ENCODE assay signal across 15 cellular contexts in the genomic region with DNA sequence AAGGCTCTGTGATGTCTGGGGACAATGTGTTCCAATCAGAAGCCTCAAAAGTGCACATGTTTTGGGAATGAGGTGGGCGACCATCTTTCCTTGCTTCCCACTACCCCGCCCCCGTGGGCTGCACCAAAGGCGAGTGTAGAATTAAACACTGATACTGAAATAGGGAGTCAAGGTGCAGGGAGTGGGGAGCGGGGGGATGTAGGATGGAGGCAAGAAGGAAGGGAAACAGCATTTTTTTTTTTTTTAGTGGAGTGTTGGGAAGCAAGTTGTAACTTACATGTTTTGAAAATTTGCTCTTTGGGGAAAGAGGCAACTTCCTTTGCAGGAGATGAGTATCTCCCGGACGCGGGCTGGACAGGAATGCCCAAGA. TPM values are rescaled to one million over a fixed set of nuclear protein-coding genes. Genes with fewer than 3 reads are reported as not detected.
A peak's percentile ranks its signal among the peaks of the same experiment; 100 is the strongest.
DNase-seq lines count a peak whose midpoint lies in the region; ATAC-seq and TF ChIP-seq lines count a peak whose summit lies in the region.
"Had no signal": no experiment of that assay in that cellular context is flagged by ENCODE, and none has a peak within 500 bp of the region (broad histone marks: within the 10 kb centered on the region; RNA-seq: fewer than 3 reads in every experiment).

No MANE protein-coding gene starts in this region.

- WGBS in mesodermal cell (ENCODE audit: insufficient coverage in 2 of 2), 2 experiments = 0 to 1% methylated on average over 6 to 8 of the region's 8 CpGs
- WGBS in suprapubic skin = 27% methylated on average over 8 of the region's 8 CpGs
- 10% methylated on average over 8 of the region's 8 CpGs for WGBS in thyroid gland, 2 donors
- WGBS in gastroesophageal sphincter (ENCODE audit: low coverage in 1 of 2), 2 donors = 4 to 10% methylated on average over 2 to 8 of the region's 8 CpGs

- no peaks in the 10 kb centered on the region for H3K36me3 ChIP-seq in adipocyte (ENCODE audit: control insufficient read depth, insufficient read depth, low read length, severe bottlenecking)
- H3K36me3 ChIP-seq in mesodermal cell (ENCODE audit: control insufficient read depth, insufficient read depth, low read length) = no peaks in the 10 kb centered on the region
- H3K36me3 ChIP-seq in suprapubic skin = peaks cover 4% of the 10 kb centered on the region
- no peaks in the 10 kb centered on the region for H3K36me3 ChIP-seq in thyroid gland
- no peaks in the 10 kb centered on the region for H3K36me3 ChIP-seq in gastroesophageal sphincter
- H3K36me3 ChIP-seq: ascending aorta had no signal

- H3K36me3 Mint-ChIP-seq in activated CD4-positive, alpha-beta T cell treated with anti-CD3 and anti-CD28 coated beads, Interleukin-2, amount 10 ng/mL, durations not matched to agents 7 days and 5 days (ENCODE audit: low read depth) = peaks cover 9% of the 10 kb centered on the region
- H3K36me3 Mint-ChIP-seq in activated CD4-positive, alpha-beta T cell treated with anti-CD3 and anti-CD28 coated beads, Interleukin-2, amount 10 ng/mL, durations not matched to agents 24 days and 14 days (ENCODE audit: low read depth) = no peaks in the 10 kb centered on the region
- H3K36me3 Mint-ChIP-seq: activated CD4-positive, alpha-beta memory T cell treated with anti-CD3 and anti-CD28 coated beads for 36 hours had no signal

- peaks cover 77% of the 10 kb centered on the region for H3K27me3 Mint-ChIP-seq in activated CD4-positive, alpha-beta T cell treated with anti-CD3 and anti-CD28 coated beads, Interleukin-2, amount 10 ng/mL, durations not matched to agents 7 days and 5 days
- peaks cover 79% of the 10 kb centered on the region for H3K27me3 Mint-ChIP-seq in activated CD4-positive, alpha-beta T cell treated with anti-CD3 and anti-CD28 coated beads, Interleukin-2, amount 10 ng/mL, durations not matched to agents 24 days and 14 days

- intact Hi-C loops in activated CD4-positive, alpha-beta T cell treated with anti-CD3 and anti-CD28 coated beads, Interleukin-2, amount 10 ng/mL, durations not matched to agents 24 days and 14 days (cut with micrococcal nuclease) = loop anchor here (5.0 to 10.0 kb wide), 2 partner anchors 33 to 1590 kb away; a partner anchor contains a TSS
- intact Hi-C loops in thyroid gland (cut with DNase I) = loop anchor here (5.0 kb wide), 1 partner anchor 948 kb away; no protein-coding TSS in a partner anchor

- CTCF ChIA-PET in activated CD4-positive, alpha-beta T cell treated with anti-CD3 and anti-CD28 coated beads, Interleukin-2, amount 10 ng/mL, durations not matched to agents 7 days and 5 days (lab: Charles Lee) = no interaction called here

- H3K27ac Mint-ChIP-seq in activated CD4-positive, alpha-beta T cell treated with anti-CD3 and anti-CD28 coated beads, Interleukin-2, amount 10 ng/mL, durations not matched to agents 7 days and 5 days = no peak overlapping the region
- H3K27ac Mint-ChIP-seq in activated CD4-positive, alpha-beta T cell treated with anti-CD3 and anti-CD28 coated beads, Interleukin-2, amount 10 ng/mL, durations not matched to agents 24 days and 14 days = no peak overlapping the region
- H3K27ac Mint-ChIP-seq: activated CD4-positive, alpha-beta memory T cell treated with anti-CD3 and anti-CD28 coated beads for 36 hours; activated T-helper 17 cell treated with anti-CD3 and anti-CD28 coated beads, Interleukin-2, amount 50 U/mL, for 72 hours had no signal

- H3K4me1 Mint-ChIP-seq in activated CD4-positive, alpha-beta T cell treated with anti-CD3 and anti-CD28 coated beads, Interleukin-2, amount 10 ng/mL, durations not matched to agents 7 days and 5 days = peaks cover 36% of the 10 kb centered on the region
- H3K4me1 Mint-ChIP-seq in activated CD4-positive, alpha-beta T cell treated with anti-CD3 and anti-CD28 coated beads, Interleukin-2, amount 10 ng/mL, durations not matched to agents 24 days and 14 days = peaks cover 21% of the 10 kb centered on the region

- no peak overlapping the region for H3K27ac ChIP-seq in mesodermal cell (ENCODE audit: low read depth, low read length, severe bottlenecking)
- H3K27ac ChIP-seq in suprapubic skin = no peak overlapping the region
- H3K27ac ChIP-seq in thyroid gland = no peak overlapping the region
- no peak overlapping the region for H3K27ac ChIP-seq in gastroesophageal sphincter
- H3K27ac ChIP-seq: ascending aorta had no signal

- peak overlapping the region; percentile 51 for H3K9ac ChIP-seq in adipocyte (ENCODE audit: low read length)

- TF ChIP-seq POLR2A in suprapubic skin (IDR thresholded peaks at IDR 0.05) (no peak), thyroid gland (IDR thresholded peaks at IDR 0.05) (no peak), gastroesophageal sphincter (IDR thresholded peaks at IDR 0.05) (no peak)

- POLR2A ChIA-PET in activated CD4-positive, alpha-beta T cell treated with anti-CD3 and anti-CD28 coated beads, Interleukin-2, amount 10 ng/mL, durations not matched to agents 7 days and 5 days (lab: Charles Lee) = no interaction called here

- no peak for ATAC-seq in GM21526 (IDR thresholded peaks at IDR 0.05; ENCODE audit: low FRiP score, unreplicated experiment)
- ATAC-seq in gastroesophageal sphincter = no peak
- ATAC-seq: activated T-helper 17 cell treated with anti-CD3 and anti-CD28 coated beads, Interleukin-2, amount 50 U/mL, for 72 hours; HCT116; stimulated activated naive CD8-positive, alpha-beta T cell treated with anti-CD3 and anti-CD28 coated beads, Interleukin-15, Interleukin-2, amounts not matched to agents 100 U/mL and 50 U/mL, for 24 hours had no signal

- H3K27me3 ChIP-seq in adipocyte (replicated peaks; ENCODE audit: control insufficient read depth, insufficient read depth, low read length) (peaks cover 51% of the 10 kb centered on the region), suprapubic skin (peaks cover 72% of the 10 kb centered on the region), thyroid gland (peaks cover 27% of the 10 kb centered on the region), gastroesophageal sphincter (peaks cover 96% of the 10 kb centered on the region)

- H3K4me3 Mint-ChIP-seq in activated CD4-positive, alpha-beta T cell treated with anti-CD3 and anti-CD28 coated beads, Interleukin-2, amount 10 ng/mL, durations not matched to agents 7 days and 5 days = peak overlapping the region; percentile 10
- H3K4me3 Mint-ChIP-seq in activated CD4-positive, alpha-beta T cell treated with anti-CD3 and anti-CD28 coated beads, Interleukin-2, amount 10 ng/mL, durations not matched to agents 24 days and 14 days = no peak overlapping the region

- TF ChIP-seq CTCF in suprapubic skin (IDR thresholded peaks at IDR 0.05) (no peak), thyroid gland (IDR thresholded peaks at IDR 0.05) (no peak), gastroesophageal sphincter (IDR thresholded peaks at IDR 0.05) (no peak)

- H3K9me3 ChIP-seq in adipocyte (ENCODE audit: control insufficient read depth, low read length) (no peaks in the 10 kb centered on the region), mesodermal cell (ENCODE audit: control insufficient read depth, low read length) (no peaks in the 10 kb centered on the region), suprapubic skin (no peaks in the 10 kb centered on the region), thyroid gland (no peaks in the 10 kb centered on the region), gastroesophageal sphincter (no peaks in the 10 kb centered on the region)
- H3K9me3 ChIP-seq: ascending aorta had no signal

- H3K4me3 ChIP-seq in adipocyte (ENCODE audit: low read length) = peak overlapping the region; percentile 86
- H3K4me3 ChIP-seq in mesodermal cell (ENCODE audit: extremely low read depth, insufficient read depth, low read length, poor library complexity, severe bottlenecking) = peak overlapping the region; percentile 34
- peak overlapping the region; percentile 54 for H3K4me3 ChIP-seq in suprapubic skin
- no peak overlapping the region for H3K4me3 ChIP-seq in thyroid gland (replicated peaks in 1 of 3)
- peak overlapping the region in 1 of 2 donors; percentile 46 for H3K4me3 ChIP-seq in gastroesophageal sphincter

- peaks cover 17% of the 10 kb centered on the region for H3K4me1 ChIP-seq in adipocyte (ENCODE audit: control insufficient read depth, insufficient read depth, low read length)
- peaks cover 22% of the 10 kb centered on the region for H3K4me1 ChIP-seq in mesodermal cell (ENCODE audit: control insufficient read depth, insufficient read depth, low read length, poor library complexity, severe bottlenecking)
- H3K4me1 ChIP-seq in suprapubic skin = peaks cover 64% of the 10 kb centered on the region
- H3K4me1 ChIP-seq in thyroid gland = peaks cover 19 to 37% of the 10 kb centered on the region in 2 donors
- peaks cover 0 to 73% (median 24%) of the 10 kb centered on the region in 3 donors for H3K4me1 ChIP-seq in gastroesophageal sphincter

- DNase-seq in activated CD4-positive, alpha-beta T cell treated with anti-CD3 and anti-CD28 coated beads, Interleukin-2, amount 10 ng/mL, durations not matched to agents 7 days and 5 days = no peak
- DNase-seq in activated CD4-positive, alpha-beta T cell treated with anti-CD3 and anti-CD28 coated beads, Interleukin-2, amount 10 ng/mL, durations not matched to agents 24 days and 14 days = no peak
- DNase-seq in adipocyte (ENCODE audit: low read depth) (peak; percentile 18), suprapubic skin (ENCODE audit: low spot score in 2 of 2) (no peak), thyroid gland (no peak)
- DNase-seq: activated CD4-positive, alpha-beta memory T cell treated with anti-CD3 and anti-CD28 coated beads for 36 hours; Karpas-422; kidney glomerular epithelial cell; stimulated activated naive CD8-positive, alpha-beta T cell treated with anti-CD3 and anti-CD28 coated beads, Interleukin-15, Interleukin-2, amounts not matched to agents 100 U/mL and 50 U/mL, for 24 hours had no signal

- TF ChIP-seq EP300 in suprapubic skin (IDR thresholded peaks at IDR 0.05) = no peak
- no peak for TF ChIP-seq EP300 in gastroesophageal sphincter (IDR thresholded peaks at IDR 0.05)

- H3K9me3 Mint-ChIP-seq in activated CD4-positive, alpha-beta T cell treated with anti-CD3 and anti-CD28 coated beads, Interleukin-2, amount 10 ng/mL, durations not matched to agents 7 days and 5 days = peaks cover 4% of the 10 kb centered on the region
- peaks cover 19% of the 10 kb centered on the region for H3K9me3 Mint-ChIP-seq in activated CD4-positive, alpha-beta T cell treated with anti-CD3 and anti-CD28 coated beads, Interleukin-2, amount 10 ng/mL, durations not matched to agents 24 days and 14 days
- H3K9me3 Mint-ChIP-seq: activated CD4-positive, alpha-beta memory T cell treated with anti-CD3 and anti-CD28 coated beads for 36 hours; activated T-helper 17 cell treated with anti-CD3 and anti-CD28 coated beads, Interleukin-2, amount 50 U/mL, for 72 hours had no signal

RNA-seq across cellular contexts. Expression of a gene that starts 0.5 kb away (rescaled TPM):
- total RNA-seq in activated CD4-positive, alpha-beta T cell treated with anti-CD3 and anti-CD28 coated beads, Interleukin-2, amount 10 ng/mL, durations not matched to agents 7 days and 5 days = not detected
- total RNA-seq in activated CD4-positive, alpha-beta T cell treated with anti-CD3 and anti-CD28 coated beads, Interleukin-2, amount 10 ng/mL, durations not matched to agents 24 days and 14 days = not detected in 2 replicates
- polyA plus RNA-seq in mesodermal cell (2013, experiment 1 of 2) = 6.0 TPM
- 4.1 TPM for polyA plus RNA-seq in mesodermal cell (2013, experiment 2 of 2)
- total RNA-seq in suprapubic skin (10 to 100 TPM; 14.2 to 39.4 (median 31.5) TPM), thyroid gland (1 to 10 TPM in 1 of 4 donors, under 1 TPM in 2, not detected in 1; 0.54 to 1.5 (median 0.67) TPM), gastroesophageal sphincter (under 1 TPM in 2 of 4 donors, not detected in 2; 0.49 to 0.54 TPM)
- total RNA-seq: activated CD4-positive, alpha-beta memory T cell treated with anti-CD3 and anti-CD28 coated beads for 36 hours; activated T-helper 17 cell treated with anti-CD3 and anti-CD28 coated beads, Interleukin-2, amount 50 U/mL, for 72 hours; ascending aorta had no signal

RNA-seq across cellular contexts. Expression of a gene that starts 19.8 kb away (rescaled TPM):
- not detected for total RNA-seq in activated CD4-positive, alpha-beta T cell treated with anti-CD3 and anti-CD28 coated beads, Interleukin-2, amount 10 ng/mL, durations not matched to agents 7 days and 5 days
- not detected in 2 replicates for total RNA-seq in activated CD4-positive, alpha-beta T cell treated with anti-CD3 and anti-CD28 coated beads, Interleukin-2, amount 10 ng/mL, durations not matched to agents 24 days and 14 days
- 1.6 TPM for polyA plus RNA-seq in mesodermal cell (2013, experiment 1 of 2)
- polyA plus RNA-seq in mesodermal cell (2013, experiment 2 of 2) = 1.0 TPM
- total RNA-seq in suprapubic skin = 1 to 10 TPM in 3 of 4 donors, under 1 TPM in 1; 0.98 to 3.0 (median 1.1) TPM
- total RNA-seq in thyroid gland = under 1 TPM in 1 of 4 donors, not detected in 3; 0.81 TPM
- total RNA-seq in gastroesophageal sphincter = under 1 TPM in 2 of 4 donors, not detected in 2; 0.12 to 0.13 TPM
- total RNA-seq: activated CD4-positive, alpha-beta memory T cell treated with anti-CD3 and anti-CD28 coated beads for 36 hours; activated T-helper 17 cell treated with anti-CD3 and anti-CD28 coated beads, Interleukin-2, amount 50 U/mL, for 72 hours; ascending aorta had no signal

Comparison
In these comparisons a context has a peak if more than half of its experiments do, and no peak if none do; other contexts are left out.
1. H3K4me3 ChIP-seq: peak in adipocyte (single experiment), mesodermal cell (single experiment) and suprapubic skin (single experiment); none in thyroid gland (0 of 3).
2. RNA of a gene that starts 0.5 kb away (total RNA-seq): 14.2 to 39.4 TPM in suprapubic skin; 0.54 to 1.5 TPM in thyroid gland, 0.49 to 0.54 TPM in gastroesophageal sphincter, not detected in activated CD4-positive, alpha-beta T cell treated with anti-CD3 and anti-CD28 coated beads, Interleukin-2, amount 10 ng/mL, durations not matched to agents 7 days and 5 days and not detected in activated CD4-positive, alpha-beta T cell treated with anti-CD3 and anti-CD28 coated beads, Interleukin-2, amount 10 ng/mL, durations not matched to agents 24 days and 14 days; every median in the first group is over 4 times any median in the second.